In the genomic region with DNA sequence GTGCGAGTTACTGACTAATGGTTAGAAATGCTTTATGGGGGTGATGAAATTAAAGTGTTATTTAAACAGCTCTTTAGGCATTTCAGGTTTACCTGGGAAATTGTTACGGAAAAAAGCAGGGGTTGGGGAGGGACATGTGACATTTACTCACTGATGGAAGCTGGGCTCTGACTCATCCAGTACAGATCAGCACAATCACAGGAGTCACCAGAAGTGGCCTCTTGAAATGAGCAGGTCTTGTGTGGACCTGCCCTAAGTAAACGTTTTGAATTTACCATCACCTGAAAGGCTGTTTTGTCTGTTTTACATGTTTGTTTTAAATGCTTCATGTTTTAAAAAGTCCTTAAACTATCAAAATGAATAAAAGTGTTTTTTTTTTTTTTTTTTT, we compare ENCODE assay signal across 8 cellular contexts. TPM values are rescaled to one million over a fixed set of nuclear protein-coding genes. Genes with fewer than 3 reads are reported as not detected.
DNase-seq lines count a peak whose midpoint lies in the region; ATAC-seq and TF ChIP-seq lines count a peak whose summit lies in the region.

No MANE protein-coding gene starts in this region.

- H3K4me1 ChIP-seq in mucosa of descending colon (ENCODE audit: low read depth): peaks cover 25% of the 10 kb centered on the region
- peaks cover 18% of the 10 kb centered on the region for H3K4me1 ChIP-seq in testis

- DNase-seq in EH (ENCODE audit: low read depth) (peak; percentile 49), NCI-H128 (lab: John Stamatoyannopoulos, UW; ENCODE audit: unreplicated experiment) (peak; percentile 9), mucosa of descending colon (no peak), NAMALWA (ENCODE audit: low spot score) (no peak), testis (no peak), NCI-H2227 (lab: John Stamatoyannopoulos, UW; ENCODE audit: unreplicated experiment) (no peak), superior temporal gyrus (ENCODE audit: extremely low spot score) (no peak)
- DNase-seq in activated naive CD8-positive, alpha-beta T cell treated with anti-CD3 and anti-CD28 coated beads, Interleukin-2, amount 50 U/mL, for 24 hours: no peak

- H3K27me3 Mint-ChIP-seq in activated naive CD8-positive, alpha-beta T cell treated with anti-CD3 and anti-CD28 coated beads, Interleukin-2, amount 50 U/mL, for 24 hours: peaks cover 6% of the 10 kb centered on the region

- no peak for TF ChIP-seq POLR2A in testis (IDR thresholded peaks at IDR 0.05)

- 60 to 62% methylated on average over 3 of the region's 3 CpGs for WGBS in testis, 2 donors

- no peaks in the 10 kb centered on the region for H3K9me3 Mint-ChIP-seq in activated naive CD8-positive, alpha-beta T cell treated with anti-CD3 and anti-CD28 coated beads, Interleukin-2, amount 50 U/mL, for 24 hours

- peaks cover 32% of the 10 kb centered on the region for H3K36me3 Mint-ChIP-seq in activated naive CD8-positive, alpha-beta T cell treated with anti-CD3 and anti-CD28 coated beads, Interleukin-2, amount 50 U/mL, for 24 hours (ENCODE audit: low read depth)

- no peaks in the 10 kb centered on the region for H3K36me3 ChIP-seq in mucosa of descending colon (ENCODE audit: low read depth)
- H3K36me3 ChIP-seq in testis (ENCODE audit: low read depth, missing control alignments): no peaks in the 10 kb centered on the region

- peak overlapping the region; percentile 67 for H3K27ac Mint-ChIP-seq in activated naive CD8-positive, alpha-beta T cell treated with anti-CD3 and anti-CD28 coated beads, Interleukin-2, amount 50 U/mL, for 24 hours

- TF ChIP-seq CTCF in mucosa of descending colon (IDR thresholded peaks at IDR 0.05): no peak
- no peak for TF ChIP-seq CTCF in testis (IDR thresholded peaks at IDR 0.05)

- H3K4me1 Mint-ChIP-seq in activated naive CD8-positive, alpha-beta T cell treated with anti-CD3 and anti-CD28 coated beads, Interleukin-2, amount 50 U/mL, for 24 hours: peaks cover 61% of the 10 kb centered on the region

- no peak overlapping the region for H3K27ac ChIP-seq in testis

- peak overlapping the region; percentile 88 for H3K4me3 Mint-ChIP-seq in activated naive CD8-positive, alpha-beta T cell treated with anti-CD3 and anti-CD28 coated beads, Interleukin-2, amount 50 U/mL, for 24 hours

- intact Hi-C loops in mucosa of descending colon (cut with DNase I, micrococcal nuclease) (no loop called here), testis (cut with DNase I; ENCODE audit: low total_unique reads) (no loop called here)

- H3K9me3 ChIP-seq in mucosa of descending colon (no peaks in the 10 kb centered on the region), testis (no peaks in the 10 kb centered on the region)

- no peak overlapping the region for H3K4me3 ChIP-seq in mucosa of descending colon
- H3K4me3 ChIP-seq in testis: no peak overlapping the region

- H3K27me3 ChIP-seq in testis: no peaks in the 10 kb centered on the region

- ATAC-seq in activated naive CD8-positive, alpha-beta T cell treated with anti-CD3 and anti-CD28 coated beads, Interleukin-2, amount 50 U/mL, for 24 hours: peak; percentile 72
- peak; percentile 42 for ATAC-seq in mucosa of descending colon

RNA-seq across cellular contexts. Expression of a gene that starts 2.3 kb away (rescaled TPM):
- total RNA-seq in mucosa of descending colon (10 to 100 TPM; 44.3 to 58.2 (median 57.2) TPM), testis (10 to 100 TPM; 60.8 to 63.5 TPM)
- 141 TPM for polyA plus RNA-seq in testis (ENCODE audit: insufficient read depth, low read depth, low replicate concordance)

RNA-seq across cellular contexts. Expression of a gene that starts 27.8 kb away (rescaled TPM):
- 10 to 100 TPM in 1 of 3 donors, 1 to 10 TPM in 2; 2.3 to 10.4 (median 4.2) TPM for total RNA-seq in mucosa of descending colon
- 1 to 10 TPM; 3.7 to 7.6 TPM for total RNA-seq in testis
- 7.2 TPM for polyA plus RNA-seq in testis (ENCODE audit: insufficient read depth, low read depth, low replicate concordance)

Comparison
In these comparisons a context has a peak if more than half of its experiments do, and no peak if none do; other contexts are left out.
1. DNase-seq: peak in EH (single experiment) and NCI-H128 (single experiment); none in activated naive CD8-positive, alpha-beta T cell treated with anti-CD3 and anti-CD28 coated beads, Interleukin-2, amount 50 U/mL, for 24 hours (single experiment), mucosa of descending colon (0 of 3), NAMALWA (single experiment), testis (single experiment), NCI-H2227 (single experiment) and superior temporal gyrus (single experiment).